ENCODE assay signal across 8 cellular contexts in the genomic region with DNA sequence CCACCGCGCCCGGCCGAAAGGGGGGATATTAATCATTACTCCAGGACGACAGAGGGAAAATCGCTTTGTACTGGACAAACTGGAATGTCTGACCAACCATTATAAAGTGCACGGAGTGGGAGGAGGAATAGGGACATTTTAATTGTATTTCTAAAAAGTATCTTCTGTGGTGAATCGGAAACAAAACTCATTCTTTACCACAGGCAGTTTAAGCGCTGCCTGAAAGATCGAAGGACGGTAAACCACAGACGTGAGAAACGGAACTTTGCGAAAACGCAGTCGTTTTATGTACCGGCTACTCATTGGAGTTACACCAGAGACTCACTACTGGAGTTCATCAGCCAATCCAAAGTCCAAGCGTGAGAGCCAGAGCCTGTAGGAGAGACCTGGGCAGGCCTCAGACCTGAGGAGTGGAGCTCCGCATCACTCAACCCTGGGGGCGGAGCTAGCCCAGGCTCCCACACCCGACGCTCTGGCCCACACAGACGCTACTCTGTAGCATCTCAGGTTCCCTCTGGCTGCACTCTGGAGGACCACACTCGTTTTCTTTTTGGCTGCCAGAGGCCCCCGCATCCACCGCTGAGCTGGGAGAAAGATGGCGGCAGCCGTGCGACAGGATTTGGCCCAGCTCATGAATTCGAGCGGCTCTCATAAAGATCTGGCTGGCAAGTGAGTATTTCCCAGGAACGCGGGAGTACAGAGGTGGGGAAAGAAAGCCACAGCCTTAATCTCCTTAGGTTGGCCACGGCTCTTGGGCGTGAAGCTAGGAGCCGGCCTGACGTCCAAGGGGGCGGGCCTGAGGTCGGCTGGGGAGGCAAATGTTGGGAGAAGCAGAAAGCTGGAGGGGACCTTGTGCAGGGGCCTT. TPM values are rescaled to one million over a fixed set of nuclear protein-coding genes. Genes with fewer than 3 reads are reported as not detected.
DNase-seq lines count a peak whose midpoint lies in the region; FAIRE-seq and TF ChIP-seq lines count a peak whose summit lies in the region.

A gene (plus strand): TSS at position 554 of the 865 bp plus-strand sequence. CDS start 42 bp downstream, at position 596.

- H3K36me3 ChIP-seq in MM.1S (replicated peaks; ENCODE audit: insufficient read depth, low read length), result no peaks in the 10 kb centered on the region

- peaks cover 7% of the 10 kb centered on the region; the same call in 1 of the 2 replicates for H3F3A ChIP-seq in MM.1S (ENCODE audit: insufficient read depth, low read length)

- H3K4me3 ChIP-seq in MM.1S (ENCODE audit: low read length), result peak within 1 kb of the TSS; percentile 86
- peak within 1 kb of the TSS; percentile 94 for H3K4me3 ChIP-seq in fibroblast of the aortic adventitia (ENCODE audit: low read depth, low read length)

- peaks cover 10% of the 10 kb centered on the region for H3K27me3 Mint-ChIP-seq in nephron (ENCODE audit: low read depth)
- H3K27me3 Mint-ChIP-seq in stimulated activated naive CD8-positive, alpha-beta T cell treated with anti-CD3 and anti-CD28 coated beads, Interleukin-15, Interleukin-2, amounts not matched to agents 100 ng/mL and 50 ng/mL, for 24 hours, result no peaks in the 10 kb centered on the region

- no peaks in the 10 kb centered on the region for H4K20me1 ChIP-seq in MM.1S (ENCODE audit: insufficient read depth, low read length)

- peak within 1 kb of the TSS; percentile 78 for H3K4me2 ChIP-seq in MM.1S (ENCODE audit: low read depth, low read length)

- no peaks in the 10 kb centered on the region; the same call in 1 of the 2 replicates for H3K27me3 ChIP-seq in MM.1S (replicated peaks; ENCODE audit: insufficient read depth, low read length)

- no peaks in the 10 kb centered on the region for H3K9me3 Mint-ChIP-seq in nephron
- no peaks in the 10 kb centered on the region for H3K9me3 Mint-ChIP-seq in stimulated activated naive CD8-positive, alpha-beta T cell treated with anti-CD3 and anti-CD28 coated beads, Interleukin-15, Interleukin-2, amounts not matched to agents 100 ng/mL and 50 ng/mL, for 24 hours

- peak within 1 kb of the TSS; percentile 70 for H3K9ac ChIP-seq in MM.1S (ENCODE audit: low read length)

- H3K27ac Mint-ChIP-seq in nephron, result peak within 1 kb of the TSS; percentile 95 to 98 (median 97)
- H3K27ac Mint-ChIP-seq in stimulated activated naive CD8-positive, alpha-beta T cell treated with anti-CD3 and anti-CD28 coated beads, Interleukin-15, Interleukin-2, amounts not matched to agents 100 ng/mL and 50 ng/mL, for 24 hours, result peak within 1 kb of the TSS; percentile 95

- no peaks in the 10 kb centered on the region for H3K9me2 ChIP-seq in MM.1S (replicated peaks; ENCODE audit: insufficient read depth, low read length)

- H3K79me2 ChIP-seq in MM.1S (ENCODE audit: low read length), result peaks cover 46% of the 10 kb centered on the region

- no peak for TF ChIP-seq CTCF in MM.1S (IDR thresholded peaks at IDR 0.05; ENCODE audit: low read length)
- TF ChIP-seq CTCF in fibroblast of the aortic adventitia (IDR thresholded peaks at IDR 0.05; ENCODE audit: insufficient read depth, low read length), result peak; percentile 70
- peak in 2 of 3 experiments; percentile 18 to 25 for TF ChIP-seq CTCF in nephron (IDR thresholded peaks at IDR 0.05; ENCODE audit: unreplicated experiment in 3 of 3)

- DNase-seq in HCEC 1CT (peak; percentile 97), MM.1S (peak; percentile 100), SIG-M5 (lab: John Stamatoyannopoulos, UW) (peak; percentile 98), activated gamma-delta T cell (lab: John Stamatoyannopoulos, UW) (peak; percentile 67), fibroblast of the aortic adventitia (ENCODE audit: low read depth) (peak; percentile 100)

- H3K27ac ChIP-seq in MM.1S (ENCODE audit: low read length), result peak within 1 kb of the TSS; percentile 86

- peaks cover 17% of the 10 kb centered on the region for H3K4me1 Mint-ChIP-seq in nephron
- H3K4me1 Mint-ChIP-seq in stimulated activated naive CD8-positive, alpha-beta T cell treated with anti-CD3 and anti-CD28 coated beads, Interleukin-15, Interleukin-2, amounts not matched to agents 100 ng/mL and 50 ng/mL, for 24 hours (ENCODE audit: low read depth), result peaks cover 24% of the 10 kb centered on the region

- no peaks in the 10 kb centered on the region for H3K36me3 Mint-ChIP-seq in nephron (ENCODE audit: low read depth)
- no peaks in the 10 kb centered on the region for H3K36me3 Mint-ChIP-seq in stimulated activated naive CD8-positive, alpha-beta T cell treated with anti-CD3 and anti-CD28 coated beads, Interleukin-15, Interleukin-2, amounts not matched to agents 100 ng/mL and 50 ng/mL, for 24 hours (ENCODE audit: low read depth)

- H3K4me3 Mint-ChIP-seq in nephron, result peak within 1 kb of the TSS; percentile 96 to 98 (median 97)
- H3K4me3 Mint-ChIP-seq in stimulated activated naive CD8-positive, alpha-beta T cell treated with anti-CD3 and anti-CD28 coated beads, Interleukin-15, Interleukin-2, amounts not matched to agents 100 ng/mL and 50 ng/mL, for 24 hours, result peak within 1 kb of the TSS; percentile 98

- H2AFZ ChIP-seq in MM.1S (ENCODE audit: low read length), result peak within 1 kb of the TSS; percentile 90

- H3K9me3 ChIP-seq in MM.1S (replicated peaks; ENCODE audit: insufficient read depth, low read length), result no peaks in the 10 kb centered on the region

- peak; percentile 99 for FAIRE-seq in G401.6 (lab: Jason Lieb, UNC)

- H3K4me1 ChIP-seq in MM.1S (ENCODE audit: low read length), result peaks cover 5% of the 10 kb centered on the region; the same call in 1 of the 2 replicates

RNA-seq across cellular contexts. Expression of the gene that starts here (rescaled TPM):
- 37.5 and 69.3 TPM in 2 replicates for total RNA-seq in fibroblast of the aortic adventitia (ENCODE audit: low replicate concordance)

Comparison
In these comparisons a context has a peak if more than half of its experiments do, and no peak if none do; other contexts are left out.
1. Peak in every context shown above with its lines: DNase-seq, H3K4me3 ChIP-seq and H3K27ac ChIP-seq.